ENCODE assay signal across 8 cellular contexts in the genomic region with DNA sequence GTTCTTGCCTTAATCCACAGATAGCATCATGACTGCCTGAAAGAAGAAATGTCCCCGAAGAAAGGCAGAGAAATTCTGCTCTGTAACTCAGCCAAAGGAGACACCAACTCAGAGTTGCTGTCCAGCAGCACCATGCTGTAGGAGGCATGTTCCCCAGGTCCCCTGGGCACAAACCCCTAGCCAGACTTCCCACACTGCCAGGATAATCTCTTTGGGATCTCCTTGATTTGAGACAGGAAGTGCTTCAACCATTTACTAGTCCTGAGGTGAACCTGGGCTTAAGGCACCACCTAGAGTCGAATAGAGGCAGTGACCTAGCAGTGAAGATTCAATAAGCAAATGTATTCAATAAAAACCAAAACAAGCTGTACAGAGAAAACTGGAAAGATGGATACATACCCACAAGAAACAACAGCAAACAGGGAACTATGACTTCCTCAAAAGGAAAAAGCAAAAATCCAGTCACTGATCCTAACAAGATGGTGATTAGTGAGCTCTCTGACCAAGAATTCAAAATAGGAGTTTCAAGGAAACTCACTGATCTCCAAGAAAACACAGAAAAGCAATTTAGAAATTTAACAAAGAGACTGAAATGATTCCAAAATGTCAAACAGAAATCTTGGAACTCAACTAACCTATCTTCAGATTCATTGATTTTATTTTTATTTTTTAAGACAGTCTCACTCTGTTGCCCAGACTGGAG. TPM values are rescaled to one million over a fixed set of nuclear protein-coding genes. Genes with fewer than 3 reads are reported as not detected.
DNase-seq lines count a peak whose midpoint lies in the region; ATAC-seq and TF ChIP-seq lines count a peak whose summit lies in the region.

No MANE protein-coding gene starts in this region.

- H3K9me2 ChIP-seq in GM23248 (ENCODE audit: insufficient read depth) = no peaks in the 10 kb centered on the region

- peaks cover 30% of the 10 kb centered on the region for H3K4me1 Mint-ChIP-seq in activated T-helper 17 cell treated with anti-CD3 and anti-CD28 coated beads, Interleukin-2, amount 50 U/mL, for 72 hours

- H3K27me3 ChIP-seq in BJ (ENCODE audit: control insufficient read depth, insufficient read depth, low read length) = no peaks in the 10 kb centered on the region; the same call in 1 of the 2 replicates
- H3K27me3 ChIP-seq in GM23248 (replicated peaks; ENCODE audit: insufficient read depth) = peaks cover 15% of the 10 kb centered on the region; the same call in 1 of the 2 replicates

- H3K4me3 Mint-ChIP-seq in activated T-helper 17 cell treated with anti-CD3 and anti-CD28 coated beads, Interleukin-2, amount 50 U/mL, for 72 hours = peak overlapping the region; percentile 53

- H3F3A ChIP-seq in GM23248 (ENCODE audit: insufficient read depth) = no peaks in the 10 kb centered on the region

- in situ Hi-C loops in GM23248 (cut with MboI) = no loop called here

- CTCF ChIA-PET in BJ (lab: Yijun Ruan, JAX) = no interaction called here

- H3K9ac ChIP-seq in GM23248 = no peak overlapping the region

- no peaks in the 10 kb centered on the region for H3K36me3 Mint-ChIP-seq in activated T-helper 17 cell treated with anti-CD3 and anti-CD28 coated beads, Interleukin-2, amount 50 U/mL, for 72 hours (ENCODE audit: low read depth)

- POLR2A ChIA-PET in BJ (lab: Charles Lee) = no interaction called here

- H3K27ac Mint-ChIP-seq in activated T-helper 17 cell treated with anti-CD3 and anti-CD28 coated beads, Interleukin-2, amount 50 U/mL, for 72 hours = peak overlapping the region; percentile 82

- no peaks in the 10 kb centered on the region for H3K79me2 ChIP-seq in GM23248 (ENCODE audit: insufficient read depth)

- no peak overlapping the region for H3K27ac ChIP-seq in GM23248

- H3K4me3 ChIP-seq in BJ (ENCODE audit: low read depth, low read length) = no peak overlapping the region
- H3K4me3 ChIP-seq in GM23248 = no peak overlapping the region

- no peaks in the 10 kb centered on the region for H3K4me1 ChIP-seq in GM23248 (ENCODE audit: insufficient read depth)

- ATAC-seq in activated T-helper 17 cell treated with anti-CD3 and anti-CD28 coated beads, Interleukin-2, amount 50 U/mL, for 72 hours (replicated peaks) = peak; percentile 94
- ATAC-seq in GM18870 (IDR thresholded peaks at IDR 0.05; ENCODE audit: unreplicated experiment) (no peak), HG02840 (IDR thresholded peaks at IDR 0.05; ENCODE audit: low FRiP score, unreplicated experiment) (no peak)

- H3K9me3 ChIP-seq in GM23248 (ENCODE audit: low read depth) = no peaks in the 10 kb centered on the region

- H2AFZ ChIP-seq in GM23248 = no peak overlapping the region

- DNase-seq in BJ (ENCODE audit: low read depth) (no peak), GM23248 (peak; percentile 26), NCI-H748 treated with DMSO at 0.1 percent for 48 hours (lab: John Stamatoyannopoulos, UW) (peak; percentile 45), islet precursor cell (peak; percentile 83), anterior cingulate cortex (lab: John Stamatoyannopoulos, UW) (no peak)

- 36 to 46% methylated on average over 2 of the region's 2 CpGs for WGBS in GM23248 (ENCODE audit: low coverage in 1 of 2, low lambda C conversion rate in 2 of 2, missing lambda C conversion rate in 2 of 2), 2 experiments

- H4K20me1 ChIP-seq in GM23248 (ENCODE audit: insufficient read depth) = no peaks in the 10 kb centered on the region

- no peaks in the 10 kb centered on the region for H3K27me3 Mint-ChIP-seq in activated T-helper 17 cell treated with anti-CD3 and anti-CD28 coated beads, Interleukin-2, amount 50 U/mL, for 72 hours

- H3K36me3 ChIP-seq in BJ (ENCODE audit: control insufficient read depth, insufficient read depth, low read length) = no peaks in the 10 kb centered on the region
- H3K36me3 ChIP-seq in GM23248 (ENCODE audit: low read depth) = no peaks in the 10 kb centered on the region

- H3K4me2 ChIP-seq in GM23248 (ENCODE audit: unreplicated experiment) = no peak overlapping the region

- peak; percentile 24; the same call in 1 of the 2 replicates for TF ChIP-seq CTCF in BJ (IDR thresholded peaks at IDR 0.05; ENCODE audit: insufficient read depth, low read depth, low read length)

- H3K9me3 Mint-ChIP-seq in activated T-helper 17 cell treated with anti-CD3 and anti-CD28 coated beads, Interleukin-2, amount 50 U/mL, for 72 hours = no peaks in the 10 kb centered on the region

RNA-seq across cellular contexts. Expression of a gene that starts 5.7 kb away (rescaled TPM):
- not detected in 2 replicates for polyA plus RNA-seq in BJ (2011; rRNA removed)
- not detected in 2 replicates for polyA minus RNA-seq in BJ (2011; rRNA and poly(A)+ RNA removed)
- not detected in 2 replicates for total RNA-seq in GM23248 (2014; rRNA removed; shearing (Covaris generic))
- polyA plus RNA-seq in GM23248 (2016; fragmentation: Nextera tagmentation; extraction: Ambion mirVana) = not detected in 2 replicates
- total RNA-seq in activated T-helper 17 cell treated with anti-CD3 and anti-CD28 coated beads, Interleukin-2, amount 50 U/mL, for 72 hours = not detected

RNA-seq across cellular contexts. Expression of a gene that starts 20.0 kb away (rescaled TPM):
- polyA plus RNA-seq in BJ (2011; rRNA removed) (not detected in 2 replicates), GM23248 (2016; fragmentation: Nextera tagmentation; extraction: Ambion mirVana) (not detected in 2 replicates)
- not detected in 2 replicates for polyA minus RNA-seq in BJ (2011; rRNA and poly(A)+ RNA removed)
- not detected in 2 replicates for total RNA-seq in GM23248 (2014; rRNA removed; shearing (Covaris generic))
- total RNA-seq in activated T-helper 17 cell treated with anti-CD3 and anti-CD28 coated beads, Interleukin-2, amount 50 U/mL, for 72 hours = not detected

RNA-seq across cellular contexts. Expression of a gene that starts 24.3 kb away (rescaled TPM):
- polyA plus RNA-seq in BJ (2011; rRNA removed) (not detected in 2 replicates), GM23248 (2016; fragmentation: Nextera tagmentation; extraction: Ambion mirVana) (not detected in 2 replicates)
- not detected in 2 replicates for polyA minus RNA-seq in BJ (2011; rRNA and poly(A)+ RNA removed)
- not detected in 2 replicates for total RNA-seq in GM23248 (2014; rRNA removed; shearing (Covaris generic))
- under 1 TPM; 0.13 to 0.15 TPM for total RNA-seq in activated T-helper 17 cell treated with anti-CD3 and anti-CD28 coated beads, Interleukin-2, amount 50 U/mL, for 72 hours

RNA-seq across cellular contexts. Expression of a gene that starts 46.5 kb away (rescaled TPM):
- 11.6 and 14.1 TPM in 2 replicates for polyA plus RNA-seq in BJ (2011; rRNA removed)
- polyA minus RNA-seq in BJ (2011; rRNA and poly(A)+ RNA removed) = 5.9 and 9.8 TPM in 2 replicates
- total RNA-seq in GM23248 (2014; rRNA removed; shearing (Covaris generic)) = 10.2 and 15.3 TPM in 2 replicates
- polyA plus RNA-seq in GM23248 (2016; fragmentation: Nextera tagmentation; extraction: Ambion mirVana) = 14.1 and 15.7 TPM in 2 replicates
- 10 to 100 TPM; 15.0 to 16.3 TPM for total RNA-seq in activated T-helper 17 cell treated with anti-CD3 and anti-CD28 coated beads, Interleukin-2, amount 50 U/mL, for 72 hours

Comparison
In these comparisons a context has a peak if more than half of its experiments do, and no peak if none do; other contexts are left out.
1. DNase-seq: peak in GM23248 (single experiment), NCI-H748 treated with DMSO at 0.1 percent for 48 hours (single experiment) and islet precursor cell (single experiment); none in BJ (single experiment) and anterior cingulate cortex (0 of 58).